In genomic region chrX:134753185-134754008, GRCh38 we compare ENCODE assay signal across 13 cellular contexts. TPM values are rescaled to one million over a fixed set of nuclear protein-coding genes. Genes with fewer than 3 reads are reported as not detected.
DNase-seq lines count a peak whose midpoint lies in the region; ATAC-seq and TF ChIP-seq lines count a peak whose summit lies in the region.
"Had no signal": no experiment of that assay in that cellular context is flagged by ENCODE, and none has a peak within 500 bp of the region (broad histone marks: within the 10 kb centered on the region; RNA-seq: fewer than 3 reads in every experiment).

No MANE protein-coding gene starts in this region.

- CTCF ChIA-PET in activated CD4-positive, alpha-beta T cell treated with anti-CD3 and anti-CD28 coated beads, Interleukin-2, amount 10 ng/mL, durations not matched to agents 7 days and 5 days (lab: Charles Lee) = no interaction called here

- H3K9me3 ChIP-seq in prostate gland = no peaks in the 10 kb centered on the region

- H3K27ac Mint-ChIP-seq in activated CD4-positive, alpha-beta T cell treated with anti-CD3 and anti-CD28 coated beads, Interleukin-2, amount 10 ng/mL, durations not matched to agents 7 days and 5 days = no peak overlapping the region
- H3K27ac Mint-ChIP-seq: IgD-negative memory B cell; naive thymus-derived CD4-positive, alpha-beta T cell had no signal

- H3K36me3 Mint-ChIP-seq in activated CD4-positive, alpha-beta T cell treated with anti-CD3 and anti-CD28 coated beads, Interleukin-2, amount 10 ng/mL, durations not matched to agents 7 days and 5 days (ENCODE audit: low read depth) = no peaks in the 10 kb centered on the region
- H3K36me3 Mint-ChIP-seq: IgD-negative memory B cell; naive thymus-derived CD4-positive, alpha-beta T cell had no signal

- POLR2A ChIA-PET in activated CD4-positive, alpha-beta T cell treated with anti-CD3 and anti-CD28 coated beads, Interleukin-2, amount 10 ng/mL, durations not matched to agents 7 days and 5 days (lab: Charles Lee) = no interaction called here

- H3K4me3 Mint-ChIP-seq in activated CD4-positive, alpha-beta T cell treated with anti-CD3 and anti-CD28 coated beads, Interleukin-2, amount 10 ng/mL, durations not matched to agents 7 days and 5 days = no peak overlapping the region
- H3K4me3 Mint-ChIP-seq: IgD-negative memory B cell; naive thymus-derived CD4-positive, alpha-beta T cell had no signal

- intact Hi-C loops in prostate gland (cut with DNase I) = no loop called here

- no peak for TF ChIP-seq CTCF in prostate gland (IDR thresholded peaks at IDR 0.05)

- no peaks in the 10 kb centered on the region for H3K27me3 ChIP-seq in prostate gland (replicated peaks; ENCODE audit: insufficient read depth)

- H3K4me1 ChIP-seq in prostate gland (replicated peaks) = no peaks in the 10 kb centered on the region

- 47% methylated on average over 14 of the region's 14 CpGs for WGBS in prostate gland

- H3K4me1 Mint-ChIP-seq in activated CD4-positive, alpha-beta T cell treated with anti-CD3 and anti-CD28 coated beads, Interleukin-2, amount 10 ng/mL, durations not matched to agents 7 days and 5 days = no peaks in the 10 kb centered on the region
- H3K4me1 Mint-ChIP-seq: IgD-negative memory B cell had no signal

- no peaks in the 10 kb centered on the region for H3K36me3 ChIP-seq in prostate gland

- peaks cover 9% of the 10 kb centered on the region for H3K27me3 Mint-ChIP-seq in activated CD4-positive, alpha-beta T cell treated with anti-CD3 and anti-CD28 coated beads, Interleukin-2, amount 10 ng/mL, durations not matched to agents 7 days and 5 days
- H3K27me3 Mint-ChIP-seq: IgD-negative memory B cell had no signal

- H3K4me3 ChIP-seq in prostate gland = no peak overlapping the region

- no peaks in the 10 kb centered on the region for H3K9me3 Mint-ChIP-seq in activated CD4-positive, alpha-beta T cell treated with anti-CD3 and anti-CD28 coated beads, Interleukin-2, amount 10 ng/mL, durations not matched to agents 7 days and 5 days
- H3K9me3 Mint-ChIP-seq: IgD-negative memory B cell; naive thymus-derived CD4-positive, alpha-beta T cell had no signal

- no peak overlapping the region for H3K27ac ChIP-seq in prostate gland

- TF ChIP-seq POLR2A in prostate gland (IDR thresholded peaks at IDR 0.05) = no peak

- ATAC-seq in stimulated activated naive CD8-positive, alpha-beta T cell treated with anti-CD3 and anti-CD28 coated beads, Interleukin-15, Interleukin-2, amounts not matched to agents 100 U/mL and 50 U/mL, for 24 hours = no peak
- ATAC-seq: naive thymus-derived CD4-positive, alpha-beta T cell had no signal

- DNase-seq in DMS 273 treated with DMSO at 0.1 percent for 48 hours (lab: John Stamatoyannopoulos, UW) = peak; percentile 84
- peak; percentile 76 for DNase-seq in LHCN-M2 (ENCODE audit: low read depth)
- DNase-seq in amniotic epithelial cell (ENCODE audit: low read depth) = peak; percentile 35
- peak; percentile 54 for DNase-seq in kidney tubule cell (ENCODE audit: low spot score)
- no peak for DNase-seq in activated CD4-positive, alpha-beta T cell treated with anti-CD3 and anti-CD28 coated beads, Interleukin-2, amount 10 ng/mL, durations not matched to agents 7 days and 5 days
- no peak for DNase-seq in stimulated activated naive CD8-positive, alpha-beta T cell treated with anti-CD3 and anti-CD28 coated beads, Interleukin-15, Interleukin-2, amounts not matched to agents 100 U/mL and 50 U/mL, for 24 hours
- DNase-seq in stimulated activated CD4-positive, alpha-beta T cell treated with anti-CD3 and anti-CD28 coated beads, Interleukin-12 subunit alpha, Interleukin-12 subunit beta, amount 100 ng/mL, for 4 hours = no peak
- no peak for DNase-seq in prostate gland (ENCODE audit: low spot score)
- DNase-seq: erythroblast; H7; naive thymus-derived CD4-positive, alpha-beta T cell; T-helper 2 cell had no signal

RNA-seq across cellular contexts. Expression of gene PABIR2, which starts 43.6 kb away (rescaled TPM):
- 17.1 and 18.4 TPM in 2 replicates for total RNA-seq in LHCN-M2 (2014; rRNA removed)
- polyA plus RNA-seq in LHCN-M2 (2012) = 10.6 TPM
- total RNA-seq in activated CD4-positive, alpha-beta T cell treated with anti-CD3 and anti-CD28 coated beads, Interleukin-2, amount 10 ng/mL, durations not matched to agents 7 days and 5 days = 10 to 100 TPM; 58.8 to 60.2 TPM
- total RNA-seq in prostate gland = 10 to 100 TPM; 21.0 to 83.7 TPM

Comparison
In these comparisons a context has a peak if more than half of its experiments do, and no peak if none do; other contexts are left out.
1. DNase-seq: peak in DMS 273 treated with DMSO at 0.1 percent for 48 hours (single experiment), LHCN-M2 (single experiment), amniotic epithelial cell (single experiment) and kidney tubule cell (single experiment); none in activated CD4-positive, alpha-beta T cell treated with anti-CD3 and anti-CD28 coated beads, Interleukin-2, amount 10 ng/mL, durations not matched to agents 7 days and 5 days (single experiment), stimulated activated naive CD8-positive, alpha-beta T cell treated with anti-CD3 and anti-CD28 coated beads, Interleukin-15, Interleukin-2, amounts not matched to agents 100 U/mL and 50 U/mL, for 24 hours (single experiment), stimulated activated CD4-positive, alpha-beta T cell treated with anti-CD3 and anti-CD28 coated beads, Interleukin-12 subunit alpha, Interleukin-12 subunit beta, amount 100 ng/mL, for 4 hours (single experiment) and prostate gland (single experiment).